ENCODE assay signal across 10 cellular contexts in the genomic region with DNA sequence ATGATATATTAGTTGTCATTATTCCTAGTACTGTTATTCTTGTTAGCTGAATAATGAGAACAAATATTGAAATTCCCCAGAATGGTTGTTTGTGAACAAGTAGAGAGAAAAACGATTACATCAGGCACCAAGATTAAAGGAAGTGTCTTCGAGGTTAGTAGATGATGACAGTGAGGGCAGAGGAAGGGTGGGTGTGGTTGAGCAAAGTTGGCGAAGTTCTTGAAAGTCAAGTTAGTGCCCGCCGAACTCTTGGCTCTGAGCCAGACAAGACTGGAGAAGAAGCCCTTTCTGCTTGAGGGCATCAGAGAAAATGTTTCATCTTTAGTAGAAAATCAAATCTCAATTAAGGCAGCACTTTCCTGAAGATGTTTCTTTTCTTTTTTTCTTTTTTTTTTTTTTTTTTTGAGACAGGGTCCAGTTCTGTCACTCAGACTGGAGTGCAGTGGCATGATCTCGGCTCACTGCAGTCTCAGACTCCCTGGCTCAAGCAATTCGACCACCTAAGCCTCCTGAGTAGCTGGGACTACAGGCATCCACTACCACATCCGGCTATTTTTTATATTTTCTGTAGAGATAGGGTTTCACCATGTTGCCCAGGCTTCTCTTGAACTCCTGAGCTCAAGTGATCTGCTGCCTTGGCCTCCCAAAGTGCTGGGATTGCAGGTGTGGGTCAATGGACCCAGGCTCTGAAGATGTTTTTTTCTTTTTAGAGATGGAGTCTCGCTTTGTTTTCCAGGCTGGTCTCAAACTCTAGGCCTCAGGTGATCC.
DNase-seq lines count a peak whose midpoint lies in the region; ATAC-seq, FAIRE-seq and TF ChIP-seq lines count a peak whose summit lies in the region.
"Had no signal": no experiment of that assay in that cellular context is flagged by ENCODE, and none has a peak within 500 bp of the region (broad histone marks: within the 10 kb centered on the region; RNA-seq: fewer than 3 reads in every experiment).

No MANE protein-coding gene starts in this region.

- H3K27me3 Mint-ChIP-seq in activated naive CD8-positive, alpha-beta T cell treated with anti-CD3 and anti-CD28 coated beads, Interleukin-2, amount 10 ng/mL, durations not matched to agents 7 days and 5 days = no peaks in the 10 kb centered on the region
- H3K27me3 Mint-ChIP-seq in progenitor cell of endocrine pancreas = no peaks in the 10 kb centered on the region

- peaks cover 43% of the 10 kb centered on the region for H3K4me1 Mint-ChIP-seq in activated naive CD8-positive, alpha-beta T cell treated with anti-CD3 and anti-CD28 coated beads, Interleukin-2, amount 10 ng/mL, durations not matched to agents 7 days and 5 days
- H3K4me1 Mint-ChIP-seq in progenitor cell of endocrine pancreas (ENCODE audit: low read depth) = peaks cover 8% of the 10 kb centered on the region

- CTCF ChIA-PET in HepG2 (lab: Yijun Ruan, JAX; ENCODE audit: low intra/inter-chr PET ratio, low total read pairs) = no interaction called here

- ATAC-seq in right lobe of liver (peak in 3 of 4 donors; percentile 46 to 66 (median 57)), HepG2 (no peak), psoas muscle (peak in 1 of 4 donors; percentile 37), HG03442 (IDR thresholded peaks at IDR 0.05; ENCODE audit: unreplicated experiment) (no peak), HG02763 (IDR thresholded peaks at IDR 0.05; ENCODE audit: unreplicated experiment) (no peak)
- peak; percentile 79 for ATAC-seq in activated naive CD8-positive, alpha-beta T cell treated with anti-CD3 and anti-CD28 coated beads, Interleukin-2, amount 10 ng/mL, durations not matched to agents 7 days and 5 days (ENCODE audit: low read depth)

- H3K4me3 ChIP-seq in right lobe of liver (no peak overlapping the region), HepG2 (replicated peaks in 1 of 3; ENCODE audit: insufficient read depth in 1 of 3, low read depth in 2 of 3, low read length in 3 of 3) (no peak overlapping the region), psoas muscle (no peak overlapping the region)
- H3K4me3 ChIP-seq: upper lobe of left lung had no signal

- peaks cover 11% of the 10 kb centered on the region for H3K36me3 Mint-ChIP-seq in activated naive CD8-positive, alpha-beta T cell treated with anti-CD3 and anti-CD28 coated beads, Interleukin-2, amount 10 ng/mL, durations not matched to agents 7 days and 5 days
- no peaks in the 10 kb centered on the region for H3K36me3 Mint-ChIP-seq in progenitor cell of endocrine pancreas (ENCODE audit: insufficient read depth)

- no peak overlapping the region for H3K9ac ChIP-seq in HepG2 (ENCODE audit: insufficient read depth, low read depth, low read length)

- H3K9me3 Mint-ChIP-seq in activated naive CD8-positive, alpha-beta T cell treated with anti-CD3 and anti-CD28 coated beads, Interleukin-2, amount 10 ng/mL, durations not matched to agents 7 days and 5 days = peaks cover 2% of the 10 kb centered on the region
- H3K9me3 Mint-ChIP-seq in progenitor cell of endocrine pancreas (ENCODE audit: low read depth) = peaks cover 6% of the 10 kb centered on the region

- no peaks in the 10 kb centered on the region for H3K79me2 ChIP-seq in HepG2 (ENCODE audit: insufficient read depth, low read length)

- in situ Hi-C loops in HepG2 (cut with HindIII; ENCODE audit: extremely low pct_ligation_motif_present, low pct_unique_long_range_greater_than_20kb) = no loop called here

- H3K27ac ChIP-seq in right lobe of liver (no peak overlapping the region), HepG2 (ENCODE audit: extremely low read length, insufficient read depth, low read length) (no peak overlapping the region), psoas muscle (no peak overlapping the region)

- H4K20me1 ChIP-seq in HepG2 (ENCODE audit: insufficient read depth, low read length) = no peaks in the 10 kb centered on the region

- POLR2A ChIA-PET in HepG2 (lab: Yijun Ruan, JAX) = no interaction called here
- POLR2A ChIA-PET in activated naive CD8-positive, alpha-beta T cell treated with anti-CD3 and anti-CD28 coated beads, Interleukin-2, amount 10 ng/mL, durations not matched to agents 7 days and 5 days (lab: Charles Lee) = interaction anchor here (1.6 kb wide), 1 partner anchor 31 kb away, joined by 6 read pairs; no protein-coding TSS in a partner anchor

- H3K4me3 Mint-ChIP-seq in activated naive CD8-positive, alpha-beta T cell treated with anti-CD3 and anti-CD28 coated beads, Interleukin-2, amount 10 ng/mL, durations not matched to agents 7 days and 5 days = peak overlapping the region; percentile 57
- no peak overlapping the region for H3K4me3 Mint-ChIP-seq in progenitor cell of endocrine pancreas (ENCODE audit: low read depth)

- no peak for TF ChIP-seq RAD21 in HepG2 (CRISPR knock-in tag; IDR thresholded peaks at IDR 0.05)

- TF ChIP-seq POLR2A in right lobe of liver (IDR thresholded peaks at IDR 0.05) (no peak), HepG2 (IDR thresholded peaks at IDR 0.05; ENCODE audit: insufficient read depth in 1 of 2, low read depth in 2 of 2, low read length in 2 of 2) (no peak)

- no peak overlapping the region for H2AFZ ChIP-seq in HepG2 (ENCODE audit: low read length)

- H3K4me1 ChIP-seq in right lobe of liver (no peaks in the 10 kb centered on the region), HepG2 (ENCODE audit: insufficient read depth, low read length) (peaks cover 28% of the 10 kb centered on the region), psoas muscle (no peaks in the 10 kb centered on the region)

- TF ChIP-seq EP300 in HepG2 (IDR thresholded peaks at IDR 0.05; ENCODE audit: low read depth in 2 of 2, low read length in 2 of 2) (no peak), HepG2 (CRISPR knock-in tag; IDR thresholded peaks at IDR 0.05; ENCODE audit: borderline replicate concordance) (no peak)

- H3K4me2 ChIP-seq in HepG2 (ENCODE audit: low read depth, low read length) = no peak overlapping the region

- H3K36me3 ChIP-seq in right lobe of liver (no peaks in the 10 kb centered on the region), HepG2 (replicated peaks in 1 of 2; ENCODE audit: control insufficient read depth in 1 of 2, insufficient read depth in 2 of 2, low read length in 2 of 2) (no peaks in the 10 kb centered on the region), psoas muscle (ENCODE audit: insufficient read depth in 1 of 2, low read depth in 1 of 2) (no peaks in the 10 kb centered on the region)
- H3K36me3 ChIP-seq: upper lobe of left lung had no signal

- peak overlapping the region; percentile 90 for H3K27ac Mint-ChIP-seq in activated naive CD8-positive, alpha-beta T cell treated with anti-CD3 and anti-CD28 coated beads, Interleukin-2, amount 10 ng/mL, durations not matched to agents 7 days and 5 days
- no peak overlapping the region for H3K27ac Mint-ChIP-seq in progenitor cell of endocrine pancreas

- no peaks in the 10 kb centered on the region for H3K9me3 ChIP-seq in right lobe of liver
- H3K9me3 ChIP-seq in HepG2 (ENCODE audit: low read length) = no peaks in the 10 kb centered on the region
- H3K9me3 ChIP-seq in psoas muscle = no peaks in the 10 kb centered on the region
- H3K9me3 ChIP-seq: upper lobe of left lung had no signal

- FAIRE-seq in HepG2 (lab: Jason Lieb, UNC) = no peak
- FAIRE-seq: endothelial cell of umbilical vein had no signal

- WGBS in right lobe of liver (ENCODE audit: insufficient coverage, low coverage, low lambda C conversion rate, missing lambda C conversion rate) = 73% methylated on average over 9 of the region's 9 CpGs
- 43% methylated on average over 9 of the region's 9 CpGs for WGBS in HepG2 (ENCODE audit: low lambda C conversion rate)
- 56 to 62% (median 58%) methylated on average over 9 of the region's 9 CpGs for WGBS in psoas muscle, 3 donors

- no TSS peak for BruUV-seq in HepG2 (replicated peaks; lab: Mats Ljungman, UMichigan)

- H3K27me3 ChIP-seq in right lobe of liver (no peaks in the 10 kb centered on the region), HepG2 (ENCODE audit: control insufficient read depth in 1 of 2, insufficient read depth in 2 of 2, low read length in 2 of 2) (0 out of 5 replicates have a peak, but pooled peaks cover 0 to 2% of the 10 kb centered on the region in 2 experiments), psoas muscle (ENCODE audit: insufficient read depth in 3 of 3, low read length in 2 of 3) (no peaks in the 10 kb centered on the region)
- H3K27me3 ChIP-seq: upper lobe of left lung had no signal

- DNase-seq in right lobe of liver (peak in 2 of 3 donors; percentile 65 to 66), HepG2 (ENCODE audit: low spot score) (no peak), psoas muscle (peak; percentile 46 to 77), progenitor cell of endocrine pancreas (ENCODE audit: low spot score, unreplicated experiment) (no peak), AG20443 (ENCODE audit: low spot score) (no peak)
- DNase-seq in activated naive CD8-positive, alpha-beta T cell treated with anti-CD3 and anti-CD28 coated beads, Interleukin-2, amount 10 ng/mL, durations not matched to agents 7 days and 5 days = peak; percentile 58

- TF ChIP-seq CTCF in right lobe of liver (IDR thresholded peaks at IDR 0.05) (no peak), HepG2 (CRISPR knock-in tag; IDR thresholded peaks at IDR 0.05) (no peak), psoas muscle (IDR thresholded peaks at IDR 0.05) (no peak), progenitor cell of endocrine pancreas (IDR thresholded peaks at IDR 0.05; ENCODE audit: unreplicated experiment) (no peak)

- intact Hi-C loops in right lobe of liver (cut with DNase I) = no loop called here
- intact Hi-C loops in HepG2 (cut with micrococcal nuclease; ENCODE audit: unreplicated experiment) = no loop called here
- intact Hi-C loops in psoas muscle (cut with DNase I) = no loop called here

TF ChIP-seq in HepG2, 621 proteins besides CTCF, POLR2A, EP300 and RAD21 (continues in another document):
- TF ChIP-seq RARA (CRISPR knock-in tag; IDR thresholded peaks at IDR 0.05) (no peak), FOXK2 (IDR thresholded peaks at IDR 0.05) (no peak), FOXA3 (CRISPR knock-in tag; IDR thresholded peaks at IDR 0.05) (no peak), ZSCAN9 (CRISPR knock-in tag; IDR thresholded peaks at IDR 0.05; ENCODE audit: borderline replicate concordance) (no peak), PHF5A (CRISPR knock-in tag; IDR thresholded peaks at IDR 0.05; ENCODE audit: low read depth, unreplicated experiment) (no peak), ZNF891 (CRISPR knock-in tag; IDR thresholded peaks at IDR 0.05) (no peak), PAX8 (CRISPR knock-in tag; IDR thresholded peaks at IDR 0.05; ENCODE audit: borderline replicate concordance) (no peak)
- TF ChIP-seq, protein P1, sequence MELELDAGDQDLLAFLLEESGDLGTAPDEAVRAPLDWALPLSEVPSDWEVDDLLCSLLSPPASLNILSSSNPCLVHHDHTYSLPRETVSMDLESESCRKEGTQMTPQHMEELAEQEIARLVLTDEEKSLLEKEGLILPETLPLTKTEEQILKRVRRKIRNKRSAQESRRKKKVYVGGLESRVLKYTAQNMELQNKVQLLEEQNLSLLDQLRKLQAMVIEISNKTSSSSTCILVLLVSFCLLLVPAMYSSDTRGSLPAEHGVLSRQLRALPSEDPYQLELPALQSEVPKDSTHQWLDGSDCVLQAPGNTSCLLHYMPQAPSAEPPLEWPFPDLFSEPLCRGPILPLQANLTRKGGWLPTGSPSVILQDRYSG (CRISPR knock-in tag; IDR thresholded peaks at IDR 0.05) = no peak

Comparison
In these comparisons a context has a peak if more than half of its experiments do, and no peak if none do; other contexts are left out.
1. ATAC-seq: peak in right lobe of liver (3 of 4) and activated naive CD8-positive, alpha-beta T cell treated with anti-CD3 and anti-CD28 coated beads, Interleukin-2, amount 10 ng/mL, durations not matched to agents 7 days and 5 days (single experiment); none in HepG2 (single experiment), HG03442 (single experiment) and HG02763 (single experiment).
2. DNase-seq: peak in right lobe of liver (2 of 3), activated naive CD8-positive, alpha-beta T cell treated with anti-CD3 and anti-CD28 coated beads, Interleukin-2, amount 10 ng/mL, durations not matched to agents 7 days and 5 days (single experiment) and psoas muscle (2 of 2); none in HepG2 (single experiment), progenitor cell of endocrine pancreas (single experiment) and AG20443 (single experiment).